In genomic region chr5:38382898-38383297, GRCh38 we compare ENCODE assay signal across 1 cellular context.
A peak's percentile ranks its signal among the peaks of the same experiment; 100 is the strongest.
TF ChIP-seq lines count a peak whose summit lies in the region.

No MANE protein-coding gene starts in this region.

TF ChIP-seq in HepG2, 621 proteins besides CTCF, POLR2A, EP300 and RAD21 (continued from another document):
- TF ChIP-seq ERF (CRISPR knock-in tag; IDR thresholded peaks at IDR 0.05): peak; percentile 62
- no peak for TF ChIP-seq PRDM10 (CRISPR knock-in tag; IDR thresholded peaks at IDR 0.05; ENCODE audit: low read depth)
- TF ChIP-seq MYPOP (CRISPR knock-in tag; IDR thresholded peaks at IDR 0.05): peak; percentile 51; the same call in 1 of the 2 replicates
- TF ChIP-seq ZC3H13 (CRISPR knock-in tag; IDR thresholded peaks at IDR 0.05): no peak
- TF ChIP-seq HOXA3 (CRISPR knock-in tag; IDR thresholded peaks at IDR 0.05): peak; percentile 67
- TF ChIP-seq ZNF660 (CRISPR knock-in tag; IDR thresholded peaks at IDR 0.05; ENCODE audit: borderline replicate concordance, low read depth): no peak
- TF ChIP-seq NFYB (CRISPR knock-in tag; IDR thresholded peaks at IDR 0.05): no peak
- peak; percentile 47 to 76; a peak in 2 of 4 replicates for TF ChIP-seq HMGXB4 (CRISPR knock-in tag; IDR thresholded peaks at IDR 0.05; ENCODE audit: borderline replicate concordance in 1 of 2, low read depth in 1 of 2)
